12 cellular contexts compared by ENCODE assay signal in the genomic region with DNA sequence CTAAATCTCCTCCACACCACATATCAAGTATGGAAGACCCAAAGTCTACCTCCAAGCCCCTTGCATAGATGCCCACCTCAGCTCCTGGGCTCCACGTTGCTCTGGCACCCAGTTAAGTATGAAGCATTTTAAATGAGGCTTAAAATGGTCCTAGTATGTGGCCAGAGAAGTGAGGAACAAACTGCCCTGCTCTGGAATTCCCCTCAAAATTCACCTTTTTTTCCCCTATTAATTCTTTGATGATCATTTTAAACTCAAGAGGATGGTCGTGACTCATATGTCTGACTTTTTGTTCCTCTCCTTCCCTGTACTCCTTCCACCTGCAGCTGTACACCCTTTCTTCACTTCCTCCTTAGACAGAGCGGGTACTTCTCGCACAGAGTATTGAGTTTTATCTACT.
A peak's percentile ranks its signal among the peaks of the same experiment; 100 is the strongest.
DNase-seq lines count a peak whose midpoint lies in the region; ATAC-seq and TF ChIP-seq lines count a peak whose summit lies in the region.
"Had no signal": no experiment of that assay in that cellular context is flagged by ENCODE, and none has a peak within 500 bp of the region (broad histone marks: within the 10 kb centered on the region; RNA-seq: fewer than 3 reads in every experiment).

No MANE protein-coding gene starts in this region.

- DNase-seq in heart left ventricle = no peak
- DNase-seq in kidney glomerular epithelial cell (lab: John Stamatoyannopoulos, UW) = no peak
- no peak for DNase-seq in SK-N-SH
- DNase-seq: anterior cingulate cortex; CD4-positive, alpha-beta T cell; Peyer's patch; uterus had no signal

- no peaks in the 10 kb centered on the region for H3K27me3 ChIP-seq in OCI-LY3 (ENCODE audit: low read depth, low read length)
- no peaks in the 10 kb centered on the region for H3K27me3 ChIP-seq in heart left ventricle
- H3K27me3 ChIP-seq in gastroesophageal sphincter = no peaks in the 10 kb centered on the region
- H3K27me3 ChIP-seq in SK-N-SH (ENCODE audit: insufficient read depth) = no peaks in the 10 kb centered on the region
- H3K27me3 ChIP-seq: Peyer's patch, uterus had no signal

- H3K4me3 ChIP-seq in OCI-LY3 (ENCODE audit: low read length) (peak overlapping the region; percentile 52), heart left ventricle (no peak overlapping the region), gastroesophageal sphincter (no peak overlapping the region), SK-N-SH (ENCODE audit: low read depth in 2 of 2, low read length in 1 of 2) (no peak overlapping the region)
- H3K4me3 ChIP-seq: Peyer's patch, uterus had no signal

- no peaks in the 10 kb centered on the region for H3F3A ChIP-seq in SK-N-SH (replicated peaks; ENCODE audit: insufficient read depth)

- TF ChIP-seq POLR2A in heart left ventricle (IDR thresholded peaks at IDR 0.05) (no peak), gastroesophageal sphincter (IDR thresholded peaks at IDR 0.05) (no peak)

- 75 to 82% (median 79%) methylated on average over 4 of the region's 4 CpGs for WGBS in heart left ventricle, 4 donors
- WGBS in gastroesophageal sphincter (ENCODE audit: low coverage in 1 of 2), 2 donors = 43 to 70% methylated on average over 1 to 4 of the region's 4 CpGs
- WGBS in SK-N-SH (ENCODE audit: low lambda C conversion rate) = 6% methylated on average over 4 of the region's 4 CpGs

- POLR2A ChIA-PET in SK-N-SH (lab: Yijun Ruan, JAX) = no interaction called here

- H3K4me1 ChIP-seq in OCI-LY3 (ENCODE audit: low read length) (peaks cover 80% of the 10 kb centered on the region), heart left ventricle (no peaks in the 10 kb centered on the region), gastroesophageal sphincter (peaks cover 0 to 31% (median 0%) of the 10 kb centered on the region in 3 donors), SK-N-SH (ENCODE audit: control insufficient read depth in 1 of 2, insufficient read depth in 2 of 2, low read depth in 1 of 2, low read length in 1 of 2) (no peaks in the 10 kb centered on the region)
- H3K4me1 ChIP-seq: Peyer's patch, uterus had no signal

- H3K4me2 ChIP-seq in OCI-LY3 (ENCODE audit: low read length) = peak overlapping the region; percentile 86
- H3K4me2 ChIP-seq in SK-N-SH = no peak overlapping the region

- H3K9me2 ChIP-seq in SK-N-SH = no peaks in the 10 kb centered on the region

- TF ChIP-seq RAD21 in SK-N-SH (IDR thresholded peaks at IDR 0.05; ENCODE audit: low read length) = no peak

- H3K36me3 ChIP-seq in OCI-LY3 (replicated peaks; ENCODE audit: low read depth, low read length) = peaks cover 6% of the 10 kb centered on the region
- H3K36me3 ChIP-seq in heart left ventricle = no peaks in the 10 kb centered on the region
- no peaks in the 10 kb centered on the region for H3K36me3 ChIP-seq in gastroesophageal sphincter
- no peaks in the 10 kb centered on the region for H3K36me3 ChIP-seq in SK-N-SH (replicated peaks in 1 of 2; ENCODE audit: control insufficient read depth in 1 of 2, insufficient read depth in 2 of 2, low read length in 1 of 2)
- H3K36me3 ChIP-seq: Peyer's patch, uterus had no signal

- H3K27ac ChIP-seq in OCI-LY3 (ENCODE audit: low read length) (peak overlapping the region; percentile 100), heart left ventricle (no peak overlapping the region), gastroesophageal sphincter (peak overlapping the region in 2 of 4 donors; percentile 17 to 19), SK-N-SH (ENCODE audit: low read depth in 2 of 2, low read length in 1 of 2) (no peak overlapping the region)
- H3K27ac ChIP-seq: Peyer's patch, uterus had no signal

- peak; percentile 93 for ATAC-seq in GM18517 (IDR thresholded peaks at IDR 0.05; ENCODE audit: unreplicated experiment)
- peak; percentile 83 for ATAC-seq in GM21381 (IDR thresholded peaks at IDR 0.05; ENCODE audit: unreplicated experiment)
- peak; percentile 87 for ATAC-seq in HG02981 (IDR thresholded peaks at IDR 0.05; ENCODE audit: unreplicated experiment)
- no peak for ATAC-seq in heart left ventricle
- no peak for ATAC-seq in gastroesophageal sphincter

- H3K9me3 ChIP-seq in OCI-LY3 (ENCODE audit: insufficient read depth, low read length) (no peaks in the 10 kb centered on the region), heart left ventricle (no peaks in the 10 kb centered on the region), gastroesophageal sphincter (no peaks in the 10 kb centered on the region), SK-N-SH (no peaks in the 10 kb centered on the region)
- H3K9me3 ChIP-seq: Peyer's patch, uterus had no signal

- H3K79me2 ChIP-seq in OCI-LY3 (ENCODE audit: low read length) = 0 out of 2 replicates have a peak, but pooled peaks cover 4% of the 10 kb centered on the region
- H3K79me2 ChIP-seq in SK-N-SH (ENCODE audit: insufficient read depth) = no peaks in the 10 kb centered on the region

- H2AFZ ChIP-seq in OCI-LY3 (ENCODE audit: low read depth, low read length) (no peak overlapping the region), SK-N-SH (ENCODE audit: low read depth) (no peak overlapping the region)

- intact Hi-C loops in heart left ventricle (cut with DNase I) = no loop called here

- CTCF ChIA-PET in SK-N-SH (lab: Yijun Ruan, JAX) = no interaction called here

- TF ChIP-seq EP300 in gastroesophageal sphincter (IDR thresholded peaks at IDR 0.05) = no peak
- no peak for TF ChIP-seq EP300 in SK-N-SH (IDR thresholded peaks at IDR 0.05; ENCODE audit: borderline replicate concordance in 1 of 2, low read depth in 1 of 2, low read length in 1 of 2)

- TF ChIP-seq CTCF in OCI-LY3 (IDR thresholded peaks at IDR 0.05; ENCODE audit: low read depth, low read length) (no peak), heart left ventricle (IDR thresholded peaks at IDR 0.05) (no peak), gastroesophageal sphincter (IDR thresholded peaks at IDR 0.05) (no peak), SK-N-SH (IDR thresholded peaks at IDR 0.05) (no peak)

- H4K20me1 ChIP-seq in OCI-LY3 (ENCODE audit: insufficient read depth, low read length) = no peaks in the 10 kb centered on the region
- no peaks in the 10 kb centered on the region for H4K20me1 ChIP-seq in SK-N-SH (ENCODE audit: insufficient read depth)

- H3K9ac ChIP-seq in OCI-LY3 (ENCODE audit: low read length) = peak overlapping the region; percentile 97
- no peak overlapping the region for H3K9ac ChIP-seq in SK-N-SH

TF ChIP-seq in SK-N-SH, 30 proteins besides CTCF, POLR2A, EP300 and RAD21:
- TF ChIP-seq NFIC (IDR thresholded peaks at IDR 0.05; ENCODE audit: borderline replicate concordance) (no peak), TAF1 (IDR thresholded peaks at IDR 0.05; ENCODE audit: borderline replicate concordance, low read depth, low read length) (no peak), CHD2 (IDR thresholded peaks at IDR 0.05; ENCODE audit: low read length, partially characterized antibody) (no peak), YY1 (IDR thresholded peaks at IDR 0.05; ENCODE audit: low read depth) (no peak), FOXJ3 (CRISPR knock-in tag; IDR thresholded peaks at IDR 0.05) (no peak)

Comparison
In these comparisons a context has a peak if more than half of its experiments do, and no peak if none do; other contexts are left out.
1. ATAC-seq: peak in GM18517 (single experiment), GM21381 (single experiment) and HG02981 (single experiment); none in heart left ventricle (0 of 4) and gastroesophageal sphincter (single experiment).